Comparison of ENCODE assay signal across 1 cellular context in genomic region chr20:51958099-51958498, GRCh38.
TF ChIP-seq lines count a peak whose summit lies in the region.

No MANE protein-coding gene starts in this region.

TF ChIP-seq in SK-N-SH treated with all-trans-retinoic acid at 6 μM for 48 hours, 23 proteins besides CTCF, POLR2A, EP300 and RAD21 (continued from another document):
- TF ChIP-seq TSHZ2 (CRISPR knock-in tag; IDR thresholded peaks at IDR 0.05): no peak
- TF ChIP-seq CREB5 (CRISPR knock-in tag; IDR thresholded peaks at IDR 0.05; ENCODE audit: low read depth): no peak
- TF ChIP-seq ZFP30 (CRISPR knock-in tag; IDR thresholded peaks at IDR 0.05): no peak
- no peak for TF ChIP-seq PATZ1 (CRISPR knock-in tag; IDR thresholded peaks at IDR 0.05; ENCODE audit: borderline replicate concordance)
- no peak for TF ChIP-seq ARNTL (CRISPR knock-in tag; IDR thresholded peaks at IDR 0.05; ENCODE audit: borderline replicate concordance, low read depth)
- no peak for TF ChIP-seq RARB (CRISPR knock-in tag; IDR thresholded peaks at IDR 0.05)
- TF ChIP-seq ZNF8 (CRISPR knock-in tag; IDR thresholded peaks at IDR 0.05): no peak
- no peak for TF ChIP-seq ZNF565 (CRISPR knock-in tag; conservative IDR thresholded peaks at IDR 0.05; ENCODE audit: low read depth)
- no peak for TF ChIP-seq ISL1 (CRISPR knock-in tag; IDR thresholded peaks at IDR 0.05)
- TF ChIP-seq PPARA (CRISPR knock-in tag; IDR thresholded peaks at IDR 0.05; ENCODE audit: borderline replicate concordance): no peak
